9 cellular contexts compared by ENCODE assay signal in genomic region chr9:107274953-107275422, GRCh38. TPM values are rescaled to one million over a fixed set of nuclear protein-coding genes. Genes with fewer than 3 reads are reported as not detected.
DNase-seq lines count a peak whose midpoint lies in the region; TF ChIP-seq lines count a peak whose summit lies in the region.
"Had no signal": no experiment of that assay in that cellular context is flagged by ENCODE, and none has a peak within 500 bp of the region (broad histone marks: within the 10 kb centered on the region; RNA-seq: fewer than 3 reads in every experiment).

No MANE protein-coding gene starts in this region.

- H3K36me3 ChIP-seq in ovary = no peaks in the 10 kb centered on the region
- H3K36me3 ChIP-seq in colonic mucosa = no peaks in the 10 kb centered on the region

- H3K4me1 Mint-ChIP-seq in osteocyte (ENCODE audit: unreplicated experiment) = peaks cover 48% of the 10 kb centered on the region

- 19 to 38% (median 26%) methylated on average over 4 of the region's 4 CpGs for WGBS in ovary, 3 donors

- no peak for TF ChIP-seq POLR2A in ovary (IDR thresholded peaks at IDR 0.05)

- no peak overlapping the region for H3K27ac ChIP-seq in ovary
- no peak overlapping the region for H3K27ac ChIP-seq in colonic mucosa

- H3K4me1 ChIP-seq in ovary (ENCODE audit: insufficient read depth) (peaks cover 3% of the 10 kb centered on the region), colonic mucosa (no peaks in the 10 kb centered on the region)

- no peaks in the 10 kb centered on the region for H3K9me3 ChIP-seq in ovary
- H3K9me3 ChIP-seq in colonic mucosa = no peaks in the 10 kb centered on the region

- no peaks in the 10 kb centered on the region for H3K27me3 ChIP-seq in ovary
- H3K27me3 ChIP-seq in colonic mucosa = no peaks in the 10 kb centered on the region

- H3K9ac ChIP-seq in colonic mucosa (ENCODE audit: low read depth in 2 of 2, low read length in 2 of 2) = no peak overlapping the region

- no peak for TF ChIP-seq EP300 in ovary (IDR thresholded peaks at IDR 0.05)

- H3K9me3 Mint-ChIP-seq in osteocyte (ENCODE audit: unreplicated experiment) = no peaks in the 10 kb centered on the region
- H3K9me3 Mint-ChIP-seq: IgD-negative memory B cell had no signal

- no peaks in the 10 kb centered on the region for H3K36me3 Mint-ChIP-seq in osteocyte (ENCODE audit: unreplicated experiment)

- peak overlapping the region; percentile 91 for H3K27ac Mint-ChIP-seq in osteocyte (ENCODE audit: unreplicated experiment)
- H3K27ac Mint-ChIP-seq: IgD-negative memory B cell had no signal

- peak overlapping the region; percentile 34 for H3K4me3 Mint-ChIP-seq in osteocyte (ENCODE audit: unreplicated experiment)
- H3K4me3 Mint-ChIP-seq: IgD-negative memory B cell had no signal

- DNase-seq in Daoy (ENCODE audit: low read depth) (peak; percentile 92), NCI-H226 (peak; percentile 99), epithelial cell of esophagus (ENCODE audit: low read depth) (peak; percentile 98), osteocyte (ENCODE audit: extremely low spot score, unreplicated experiment) (no peak), ureter (ENCODE audit: low spot score) (no peak), ovary (no peak), colonic mucosa (no peak)
- no peak for DNase-seq in NK-92 treated with Interleukin-12 subunit alpha and Interleukin-12 subunit beta, amount 100 ng/mL, for 24 hours (lab: John Stamatoyannopoulos, UW)

- no peak for TF ChIP-seq CTCF in epithelial cell of esophagus (IDR thresholded peaks at IDR 0.05; ENCODE audit: insufficient read depth, low read depth, low read length, missing control alignments)
- no peak for TF ChIP-seq CTCF in osteocyte (IDR thresholded peaks at IDR 0.05)
- no peak for TF ChIP-seq CTCF in ovary (IDR thresholded peaks at IDR 0.05)
- TF ChIP-seq CTCF in colonic mucosa (IDR thresholded peaks at IDR 0.05) = no peak

- no peaks in the 10 kb centered on the region for H3K27me3 Mint-ChIP-seq in osteocyte (ENCODE audit: unreplicated experiment)

- no peak overlapping the region for H3K4me3 ChIP-seq in epithelial cell of esophagus (ENCODE audit: low read length)
- no peak overlapping the region for H3K4me3 ChIP-seq in ovary
- H3K4me3 ChIP-seq in colonic mucosa = no peak overlapping the region

- intact Hi-C loops in ovary (cut with DNase I) (no loop called here), colonic mucosa (cut with DNase I) (no loop called here)

RNA-seq across cellular contexts. Expression of gene RAD23B, which starts 8.1 kb away (rescaled TPM):
- 140 and 159 TPM in 2 replicates for total RNA-seq in Daoy (2014; rRNA removed; shearing (Covaris generic))
- total RNA-seq in osteocyte (125 and 126 TPM in 2 replicates), ureter (132 TPM), ovary (100 to 1,000 TPM in 1 of 7 donors, 10 to 100 TPM in 6; 48.9 to 101 (median 89.5) TPM), colonic mucosa (100 to 1,000 TPM; 119 to 146 TPM)
- 10 to 100 TPM; 42.8 to 80.1 TPM for polyA plus RNA-seq in ovary

Comparison
In these comparisons a context has a peak if more than half of its experiments do, and no peak if none do; other contexts are left out.
1. DNase-seq: peak in Daoy (single experiment), NCI-H226 (single experiment) and epithelial cell of esophagus (single experiment); none in osteocyte (single experiment), ureter (single experiment), ovary (0 of 5), NK-92 treated with Interleukin-12 subunit alpha and Interleukin-12 subunit beta, amount 100 ng/mL, for 24 hours (single experiment) and colonic mucosa (single experiment).